ENCODE assay signal across 8 cellular contexts in the genomic region with DNA sequence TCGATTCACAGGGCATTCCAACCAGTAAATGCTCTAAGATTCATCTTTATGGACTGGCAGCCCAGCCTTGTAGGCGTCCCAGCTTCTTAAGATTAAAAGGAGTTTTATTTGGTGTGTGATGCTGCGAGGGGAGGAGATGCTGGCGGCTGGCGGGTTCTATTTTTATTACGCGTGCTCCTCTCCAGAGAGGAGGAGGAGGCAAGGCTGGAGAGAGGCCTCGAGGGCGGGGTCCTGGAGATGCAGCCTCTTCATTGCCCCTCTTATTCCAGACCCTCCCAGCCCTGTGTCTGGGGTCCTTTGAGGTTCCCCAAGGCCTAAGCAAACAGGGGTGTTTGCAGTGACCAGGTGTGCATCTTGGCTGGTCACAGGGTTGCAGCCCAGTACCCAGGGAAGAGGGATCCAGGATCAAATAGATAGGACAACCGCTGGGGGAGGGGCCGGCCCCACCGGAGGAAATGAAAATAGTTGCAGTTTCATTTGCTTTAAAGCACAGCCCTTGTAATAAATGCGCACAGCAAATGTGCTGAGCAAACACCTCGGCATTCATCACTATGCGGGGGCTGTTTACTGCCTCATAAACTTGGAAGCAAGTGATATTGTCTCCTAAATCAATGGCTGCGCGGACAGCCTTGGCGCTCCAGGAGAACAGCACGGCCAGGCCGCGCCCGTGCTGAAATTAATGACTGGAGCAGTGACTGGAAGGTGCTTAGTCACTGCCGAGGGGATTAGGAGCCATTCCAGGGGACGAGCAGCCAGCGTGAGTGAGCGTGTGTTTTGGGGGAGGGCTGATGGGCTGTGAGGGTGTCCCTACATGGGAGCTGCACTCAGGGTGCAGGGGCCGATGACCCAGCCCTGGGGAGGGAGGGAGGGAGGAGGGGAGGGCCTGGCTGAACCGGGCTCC.
DNase-seq lines count a peak whose midpoint lies in the region; ATAC-seq and TF ChIP-seq lines count a peak whose summit lies in the region.

No MANE protein-coding gene starts in this region.

- no peaks in the 10 kb centered on the region for H3K9me3 Mint-ChIP-seq in MCF 10A (ENCODE audit: unreplicated experiment)
- H3K9me3 Mint-ChIP-seq in activated T-cell treated with anti-CD3 and anti-CD28 coated beads, Interleukin-2, amount 50 U/mL, for 72 hours: peaks cover 4% of the 10 kb centered on the region in 2 donors

- peaks cover 7% of the 10 kb centered on the region for H3K4me1 ChIP-seq in mammary epithelial cell (ENCODE audit: insufficient read depth, low read length)
- peaks cover 21% of the 10 kb centered on the region for H3K4me1 ChIP-seq in hepatocyte (ENCODE audit: insufficient read depth)

- H3K27me3 ChIP-seq in mammary epithelial cell (ENCODE audit: insufficient read depth, low read length) (peaks cover 15% of the 10 kb centered on the region), hepatocyte (peaks cover 24% of the 10 kb centered on the region)

- CTCF ChIA-PET in MCF 10A (lab: Yijun Ruan, JAX): no interaction called here
- CTCF ChIA-PET in mammary epithelial cell (lab: Charles Lee; ENCODE audit: low non-redundant PET): no interaction called here

- peaks cover 9% of the 10 kb centered on the region for H3K27me3 Mint-ChIP-seq in MCF 10A (ENCODE audit: insufficient read depth, unreplicated experiment)
- peaks cover 31% of the 10 kb centered on the region for H3K27me3 Mint-ChIP-seq in activated T-cell treated with anti-CD3 and anti-CD28 coated beads, Interleukin-2, amount 50 U/mL, for 72 hours (ENCODE audit: low read depth)

- POLR2A ChIA-PET in MCF 10A (lab: Yijun Ruan, JAX): no interaction called here

- H3K9me3 ChIP-seq in mammary epithelial cell (replicated peaks; ENCODE audit: insufficient read depth, low read length): no peaks in the 10 kb centered on the region
- no peaks in the 10 kb centered on the region for H3K9me3 ChIP-seq in hepatocyte (ENCODE audit: low read depth)

- in situ Hi-C loops in mammary epithelial cell (cut with MboI; ENCODE audit: low sequenced_read_pairs in 2 of 2): no loop called here

- dilution Hi-C loops in mammary epithelial cell (cut with HindIII; ENCODE audit: low sequenced_read_pairs): no loop called here

- H3K4me2 ChIP-seq in mammary epithelial cell (ENCODE audit: insufficient read depth, low read depth, low read length) (no peak overlapping the region), hepatocyte (peak overlapping the region; percentile 61)

- H3K4me3 ChIP-seq in mammary epithelial cell (replicated peaks in 1 of 3; ENCODE audit: insufficient read depth in 1 of 3, low read depth in 2 of 3, low read length in 3 of 3): no peak overlapping the region
- H3K4me3 ChIP-seq in hepatocyte: no peak overlapping the region

- intact Hi-C loops in MCF 10A (cut with micrococcal nuclease) (no loop called here), mammary epithelial cell (cut with micrococcal nuclease) (no loop called here)

- H3K9ac ChIP-seq in mammary epithelial cell (ENCODE audit: insufficient read depth, low read length): no peak overlapping the region

- BruUV-seq in MCF 10A (replicated peaks; lab: Mats Ljungman, UMichigan): no TSS peak
- no TSS peak for BruUV-seq in mammary epithelial cell (replicated peaks; lab: Mats Ljungman, UMichigan)

- peaks cover 5% of the 10 kb centered on the region for H3K4me1 Mint-ChIP-seq in MCF 10A (ENCODE audit: insufficient read depth, unreplicated experiment)
- H3K4me1 Mint-ChIP-seq in activated T-cell treated with anti-CD3 and anti-CD28 coated beads, Interleukin-2, amount 50 U/mL, for 72 hours (ENCODE audit: low read depth): peaks cover 12% of the 10 kb centered on the region

- 84% methylated on average over 20 of the region's 28 CpGs for WGBS in mammary epithelial cell (ENCODE audit: low coverage, missing lambda C conversion rate)
- 48% methylated on average over 27 of the region's 28 CpGs for WGBS in hepatocyte (ENCODE audit: low lambda C conversion rate, missing lambda C conversion rate)

- no peaks in the 10 kb centered on the region for H3K79me2 ChIP-seq in mammary epithelial cell (ENCODE audit: insufficient read depth, low read length)
- no peaks in the 10 kb centered on the region for H3K79me2 ChIP-seq in hepatocyte

- TF ChIP-seq CTCF in MCF 10A (IDR thresholded peaks at IDR 0.05; ENCODE audit: unreplicated experiment) (no peak), mammary epithelial cell (conservative IDR thresholded peaks at IDR 0.05 in 1 of 2, IDR thresholded peaks at IDR 0.05 in 1 of 2; ENCODE audit: extremely low read depth in 1 of 2, insufficient read depth in 1 of 2, low read depth in 1 of 2, low read length in 2 of 2) (no peak), hepatocyte (IDR thresholded peaks at IDR 0.05; ENCODE audit: poor library complexity) (no peak)

- H4K20me1 ChIP-seq in mammary epithelial cell (ENCODE audit: insufficient read depth, low read length) (no peaks in the 10 kb centered on the region), hepatocyte (ENCODE audit: insufficient read depth, poor library complexity, severe bottlenecking) (no peaks in the 10 kb centered on the region)

- ATAC-seq in activated T-cell treated with anti-CD3 and anti-CD28 coated beads, Interleukin-2, amount 50 U/mL, for 72 hours (replicated peaks in 1 of 2): no peak

- H3K36me3 Mint-ChIP-seq in MCF 10A (ENCODE audit: insufficient read depth, unreplicated experiment): no peaks in the 10 kb centered on the region
- H3K36me3 Mint-ChIP-seq in activated T-cell treated with anti-CD3 and anti-CD28 coated beads, Interleukin-2, amount 50 U/mL, for 72 hours (ENCODE audit: insufficient read depth in 2 of 2): peaks cover 2 to 3% of the 10 kb centered on the region in 2 donors

- no peak overlapping the region for H3K4me3 Mint-ChIP-seq in MCF 10A (ENCODE audit: unreplicated experiment)
- no peak overlapping the region for H3K4me3 Mint-ChIP-seq in activated T-cell treated with anti-CD3 and anti-CD28 coated beads, Interleukin-2, amount 50 U/mL, for 72 hours

- H3K36me3 ChIP-seq in mammary epithelial cell (ENCODE audit: insufficient read depth, low read length) (no peaks in the 10 kb centered on the region), hepatocyte (replicated peaks; ENCODE audit: insufficient read depth, low read depth) (no peaks in the 10 kb centered on the region)

- H2AFZ ChIP-seq in mammary epithelial cell (ENCODE audit: low read depth, low read length) (no peak overlapping the region), hepatocyte (no peak overlapping the region)

- H3K9me2 ChIP-seq in hepatocyte (replicated peaks; ENCODE audit: insufficient read depth): no peaks in the 10 kb centered on the region

- no peak overlapping the region for H3K27ac ChIP-seq in mammary epithelial cell (ENCODE audit: insufficient read depth, low read depth, low read length)
- no peak overlapping the region for H3K27ac ChIP-seq in hepatocyte

- no peak overlapping the region for H3K27ac Mint-ChIP-seq in MCF 10A (ENCODE audit: low read depth, unreplicated experiment)
- no peak overlapping the region for H3K27ac Mint-ChIP-seq in activated T-cell treated with anti-CD3 and anti-CD28 coated beads, Interleukin-2, amount 50 U/mL, for 72 hours

- peak; percentile 8 for DNase-seq in MCF 10A (ENCODE audit: unreplicated experiment)
- no peak for DNase-seq in mammary epithelial cell
- peak; percentile 53 for DNase-seq in SK-N-DZ (ENCODE audit: low spot score)
- peak; percentile 62 for DNase-seq in hepatocyte (ENCODE audit: low spot score)
- peak; percentile 47 for DNase-seq in stromal cell of bone marrow (ENCODE audit: low read depth)
- DNase-seq in stimulated activated CD4-positive, alpha-beta T cell treated with anti-CD3 and anti-CD28 coated beads, Interleukin-4, amount 100 ng/mL, for 4 hours: no peak
- DNase-seq in activated T-cell treated with anti-CD3 and anti-CD28 coated beads, Interleukin-2, amount 50 U/mL, for 72 hours: no peak
- no peak for DNase-seq in NCI-H2081 treated with DMSO at 0.1 percent for 48 hours (lab: John Stamatoyannopoulos, UW)

Comparison
In these comparisons a context has a peak if more than half of its experiments do, and no peak if none do; other contexts are left out.
1. DNase-seq: peak in MCF 10A (single experiment), SK-N-DZ (single experiment), hepatocyte (single experiment) and stromal cell of bone marrow (single experiment); none in mammary epithelial cell (single experiment), stimulated activated CD4-positive, alpha-beta T cell treated with anti-CD3 and anti-CD28 coated beads, Interleukin-4, amount 100 ng/mL, for 4 hours (0 of 2), activated T-cell treated with anti-CD3 and anti-CD28 coated beads, Interleukin-2, amount 50 U/mL, for 72 hours (0 of 2) and NCI-H2081 treated with DMSO at 0.1 percent for 48 hours (single experiment).